In genomic region chr21:44294391-44295162, GRCh38 we compare ENCODE assay signal across 10 cellular contexts. TPM values are rescaled to one million over a fixed set of nuclear protein-coding genes. Genes with fewer than 3 reads are reported as not detected.
A peak's percentile ranks its signal among the peaks of the same experiment; 100 is the strongest.
DNase-seq lines count a peak whose midpoint lies in the region; ATAC-seq and TF ChIP-seq lines count a peak whose summit lies in the region.
"Had no signal": no experiment of that assay in that cellular context is flagged by ENCODE, and none has a peak within 500 bp of the region (broad histone marks: within the 10 kb centered on the region; RNA-seq: fewer than 3 reads in every experiment).

No MANE protein-coding gene starts in this region.

- H3K4me1 ChIP-seq in NT2/D1 (ENCODE audit: insufficient read depth, insufficient read length): peaks cover 31% of the 10 kb centered on the region
- H3K4me1 ChIP-seq in ascending aorta: peaks cover 0 to 10% of the 10 kb centered on the region in 2 donors

- no peak overlapping the region for H3K4me3 ChIP-seq in NT2/D1 (ENCODE audit: insufficient read length, low read depth)
- H3K4me3 ChIP-seq in ascending aorta: no peak overlapping the region
- H3K4me3 ChIP-seq: lower lobe of right lung, SJCRH30, upper lobe of left lung had no signal

- H3K36me3 ChIP-seq in NT2/D1 (ENCODE audit: insufficient read depth, insufficient read length, low read length) (no peaks in the 10 kb centered on the region), ascending aorta (no peaks in the 10 kb centered on the region)
- H3K36me3 ChIP-seq: lower lobe of right lung, SJCRH30, upper lobe of left lung had no signal

- H3K9ac ChIP-seq in NT2/D1 (ENCODE audit: insufficient read length, low read depth): peak overlapping the region; percentile 36

- intact Hi-C loops in left ventricle myocardium superior (cut with micrococcal nuclease): no loop called here
- intact Hi-C loops in ascending aorta (cut with DNase I): no loop called here

- DNase-seq in AG20443 (ENCODE audit: low spot score): peak; percentile 66
- DNase-seq in NT2/D1 (ENCODE audit: low read depth, low spot score): no peak
- DNase-seq in left ventricle myocardium superior: peak; percentile 93
- DNase-seq in ascending aorta (ENCODE audit: low spot score in 2 of 2): no peak
- DNase-seq in cerebellar cortex (ENCODE audit: low spot score): no peak
- DNase-seq: lower lobe of right lung; stimulated activated CD4-positive, alpha-beta T cell treated with anti-CD3 and anti-CD28 coated beads, Interleukin-12 subunit alpha, Interleukin-12 subunit beta, amount 100 ng/mL, for 4 hours had no signal

- peak; percentile 67 for ATAC-seq in left ventricle myocardium superior
- no peak for ATAC-seq in GM18519 (IDR thresholded peaks at IDR 0.05; ENCODE audit: low FRiP score, unreplicated experiment)
- ATAC-seq: lower lobe of right lung had no signal

- H3K9me3 ChIP-seq in NT2/D1 (ENCODE audit: insufficient read depth, low read length) (no peaks in the 10 kb centered on the region), ascending aorta (no peaks in the 10 kb centered on the region)
- H3K9me3 ChIP-seq: lower lobe of right lung, SJCRH30, upper lobe of left lung had no signal

- H3K27ac ChIP-seq in ascending aorta: no peak overlapping the region
- H3K27ac ChIP-seq: lower lobe of right lung, SJCRH30, upper lobe of left lung had no signal

- H3K27me3 ChIP-seq in NT2/D1 (ENCODE audit: insufficient read depth, insufficient read length) (no peaks in the 10 kb centered on the region), ascending aorta (no peaks in the 10 kb centered on the region)
- H3K27me3 ChIP-seq: upper lobe of left lung had no signal

- TF ChIP-seq CTCF in ascending aorta (IDR thresholded peaks at IDR 0.05): no peak

RNA-seq across cellular contexts. Expression of gene PFKL, which starts 5.3 kb away (rescaled TPM):
- total RNA-seq in left ventricle myocardium superior: 46.1 TPM
- 153 TPM for total RNA-seq in ascending aorta

RNA-seq across cellular contexts. Expression of gene AIRE, which starts 8.9 kb away (rescaled TPM):
- total RNA-seq in left ventricle myocardium superior (not detected), ascending aorta (0.75 TPM)
- total RNA-seq: lower lobe of right lung, upper lobe of left lung had no signal

RNA-seq across cellular contexts. Expression of gene DNMT3L, which starts 32.9 kb away (rescaled TPM):
- total RNA-seq in left ventricle myocardium superior: not detected
- not detected for total RNA-seq in ascending aorta
- total RNA-seq: lower lobe of right lung, SJCRH30, upper lobe of left lung had no signal

RNA-seq across cellular contexts. Expression of gene CFAP410, which starts 44.6 kb away (rescaled TPM):
- total RNA-seq in left ventricle myocardium superior: 14.9 TPM
- 68.5 TPM for total RNA-seq in ascending aorta

RNA-seq across cellular contexts. Expression of gene ICOSLG, which starts 53.8 kb away (rescaled TPM):
- total RNA-seq in left ventricle myocardium superior: 4.4 TPM
- total RNA-seq in ascending aorta: not detected
- total RNA-seq: SJCRH30 had no signal

Comparison
In these comparisons a context has a peak if more than half of its experiments do, and no peak if none do; other contexts are left out.
1. DNase-seq: peak in AG20443 (single experiment) and left ventricle myocardium superior (single experiment); none in NT2/D1 (single experiment), ascending aorta (0 of 2) and cerebellar cortex (single experiment).